27 cellular contexts compared by ENCODE assay signal in the genomic region with DNA sequence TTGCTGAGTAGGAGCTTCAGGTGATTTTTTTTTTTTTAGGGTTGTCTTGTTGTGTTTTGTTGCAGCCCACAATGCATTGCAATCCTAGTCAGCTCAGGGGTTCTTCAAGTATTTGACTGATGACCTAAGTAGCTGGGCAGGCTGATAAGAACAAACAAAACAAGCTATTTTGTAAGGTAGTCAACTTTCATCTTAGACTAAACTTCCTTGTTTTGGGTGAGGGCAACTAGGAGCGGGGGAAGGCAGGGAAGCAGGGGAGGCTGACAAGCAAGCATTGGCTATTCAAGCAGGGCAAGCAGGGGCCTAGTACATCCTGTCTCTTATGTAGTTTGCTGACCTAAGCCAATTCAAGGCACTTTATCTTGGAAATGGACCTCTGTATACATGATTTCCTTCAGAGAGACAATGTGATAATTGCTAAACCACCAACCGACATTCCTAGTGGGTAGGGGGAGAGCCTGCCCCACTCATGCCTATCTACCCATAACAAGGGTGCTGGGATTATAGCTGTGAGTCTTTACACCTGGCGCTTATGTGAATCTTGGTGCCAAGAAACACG.
DNase-seq lines count a peak whose midpoint lies in the region; ATAC-seq, FAIRE-seq and TF ChIP-seq lines count a peak whose summit lies in the region.
"Had no signal": no experiment of that assay in that cellular context is flagged by ENCODE, and none has a peak within 500 bp of the region (broad histone marks: within the 10 kb centered on the region; RNA-seq: fewer than 3 reads in every experiment).

No MANE protein-coding gene starts in this region.

- no peaks in the 10 kb centered on the region for H3K9me3 ChIP-seq in Loucy (ENCODE audit: insufficient read depth, low read depth, low read length)
- H3K9me3 ChIP-seq: BLaER1, SJCRH30 had no signal

- no peaks in the 10 kb centered on the region for H3F3A ChIP-seq in Loucy (ENCODE audit: low read depth)

- H3K36me3 ChIP-seq in Loucy (ENCODE audit: insufficient read depth, low read length) (no peaks in the 10 kb centered on the region), bronchial epithelial cell (ENCODE audit: control insufficient read depth, insufficient read depth, low read length) (no peaks in the 10 kb centered on the region)
- H3K36me3 ChIP-seq: BLaER1, SJCRH30 had no signal

- H3K4me1 Mint-ChIP-seq in type B pancreatic cell (ENCODE audit: unreplicated experiment) = peaks cover 22% of the 10 kb centered on the region

- H3K9me3 Mint-ChIP-seq in type B pancreatic cell = no peaks in the 10 kb centered on the region

- peak overlapping the region; percentile 20 for H3K27ac Mint-ChIP-seq in type B pancreatic cell
- H3K27ac Mint-ChIP-seq: CD4-positive, alpha-beta memory T cell had no signal

- H3K9ac ChIP-seq in Loucy (ENCODE audit: low read depth, low read length, poor library complexity, severe bottlenecking) = no peak overlapping the region
- H3K9ac ChIP-seq: BLaER1 had no signal

- peak; percentile 13 for FAIRE-seq in bronchial epithelial cell (lab: Jason Lieb, UNC)
- FAIRE-seq: GM18507, RCC 7860 had no signal

- H3K27me3 ChIP-seq in Loucy (ENCODE audit: insufficient read depth, low read length, poor library complexity, severe bottlenecking) = no peaks in the 10 kb centered on the region
- no peaks in the 10 kb centered on the region for H3K27me3 ChIP-seq in bronchial epithelial cell (ENCODE audit: control insufficient read depth, insufficient read depth, low read length)
- H3K27me3 ChIP-seq: BLaER1, SJCRH30 had no signal

- H3K4me1 ChIP-seq in Loucy (ENCODE audit: insufficient read depth, low read length, poor library complexity, severe bottlenecking) = no peaks in the 10 kb centered on the region
- H3K4me1 ChIP-seq: BLaER1, SJCRH30 had no signal

- H3K27me3 Mint-ChIP-seq in type B pancreatic cell = no peaks in the 10 kb centered on the region

- H3K36me3 Mint-ChIP-seq in type B pancreatic cell = no peaks in the 10 kb centered on the region
- H3K36me3 Mint-ChIP-seq: CD4-positive, alpha-beta memory T cell had no signal

- DNase-seq in bronchial epithelial cell (ENCODE audit: low read depth) = peak; percentile 69
- DNase-seq in kidney tubule cell (ENCODE audit: low spot score) = peak; percentile 79
- no peak for DNase-seq in type B pancreatic cell (ENCODE audit: extremely low spot score, unreplicated experiment)
- DNase-seq in NCI-H1436 treated with DMSO at 0.1 percent for 48 hours (lab: John Stamatoyannopoulos, UW) = no peak
- DNase-seq in NCI-H69 (lab: John Stamatoyannopoulos, UW) = no peak
- DNase-seq in CD1c-positive myeloid dendritic cell (ENCODE audit: extremely low spot score) = no peak
- DNase-seq: ACHN; CD4-positive, alpha-beta memory T cell; DMS53; GDM1; GOT3; Kasumi-1; MM.1S; NCI-H1092; NCI-H1436; NCI-H2029; NCI-H2227 treated with DMSO at 0.1 percent for 48 hours; NCI-H510A treated with DMSO at 0.1 percent for 48 hours; NCI-H774; NK-92 treated with Interleukin-12 subunit alpha and Interleukin-12 subunit beta, amount 100 ng/mL, for 24 hours; SJCRH30 had no signal

- H4K20me1 ChIP-seq in Loucy (ENCODE audit: insufficient read depth, low read length, poor library complexity, severe bottlenecking) = no peaks in the 10 kb centered on the region
- H4K20me1 ChIP-seq: BLaER1 had no signal

- no peak for ATAC-seq in HG02970 (IDR thresholded peaks at IDR 0.05; ENCODE audit: low FRiP score, unreplicated experiment)
- ATAC-seq: HCT116 had no signal

- H3K79me2 ChIP-seq in Loucy (ENCODE audit: insufficient read depth, low read length) = no peaks in the 10 kb centered on the region

- H3K9me2 ChIP-seq in Loucy (replicated peaks; ENCODE audit: low read depth, low read length) = no peaks in the 10 kb centered on the region

- TF ChIP-seq CTCF in Loucy (conservative IDR thresholded peaks at IDR 0.05; ENCODE audit: low read length) (no peak), bronchial epithelial cell (IDR thresholded peaks at IDR 0.05; ENCODE audit: insufficient read depth, low read length, severe bottlenecking) (no peak), type B pancreatic cell (conservative IDR thresholded peaks at IDR 0.05) (no peak)

- H3K4me3 Mint-ChIP-seq in type B pancreatic cell = no peak overlapping the region
- H3K4me3 Mint-ChIP-seq: CD4-positive, alpha-beta memory T cell had no signal

- H2AFZ ChIP-seq in Loucy (ENCODE audit: low read length) = peak overlapping the region; percentile 71; the same call in 1 of the 2 replicates

- no peak overlapping the region for H3K4me2 ChIP-seq in Loucy (ENCODE audit: low read depth, low read length, poor library complexity, severe bottlenecking)
- H3K4me2 ChIP-seq: BLaER1 had no signal

- H3K4me3 ChIP-seq in Loucy (ENCODE audit: low read length, poor library complexity, severe bottlenecking) = no peak overlapping the region
- no peak overlapping the region for H3K4me3 ChIP-seq in bronchial epithelial cell (ENCODE audit: low read depth, low read length)
- H3K4me3 ChIP-seq: BLaER1, SJCRH30 had no signal

Comparison
In these comparisons a context has a peak if more than half of its experiments do, and no peak if none do; other contexts are left out.
1. DNase-seq: peak in bronchial epithelial cell (single experiment) and kidney tubule cell (single experiment); none in type B pancreatic cell (single experiment), NCI-H1436 treated with DMSO at 0.1 percent for 48 hours (single experiment), NCI-H69 (single experiment) and CD1c-positive myeloid dendritic cell (single experiment).